In genomic region chr12:32821293-32822089, GRCh38 we compare ENCODE assay signal across 22 cellular contexts.
DNase-seq lines count a peak whose midpoint lies in the region; ATAC-seq and TF ChIP-seq lines count a peak whose summit lies in the region.
"Had no signal": no experiment of that assay in that cellular context is flagged by ENCODE, and none has a peak within 500 bp of the region (broad histone marks: within the 10 kb centered on the region; RNA-seq: fewer than 3 reads in every experiment).

No MANE protein-coding gene starts in this region.

- POLR2A ChIA-PET in naive thymus-derived CD4-positive, alpha-beta T cell (lab: Charles Lee): no interaction called here

- H3K4me3 ChIP-seq in MM.1S (ENCODE audit: low read length): 0 out of 2 replicates have a peak overlapping the region, but pooled peaks have one; percentile 8
- H3K4me3 ChIP-seq in epithelial cell of esophagus (ENCODE audit: low read length): no peak overlapping the region
- no peak overlapping the region for H3K4me3 ChIP-seq in left lung
- no peak overlapping the region for H3K4me3 ChIP-seq in naive thymus-derived CD4-positive, alpha-beta T cell (ENCODE audit: low read length)
- H3K4me3 ChIP-seq: coronary artery, gastroesophageal sphincter, transverse colon had no signal

- peak; percentile 28 for DNase-seq in Daoy (ENCODE audit: low read depth)
- peak; percentile 21 for DNase-seq in MM.1S
- peak; percentile 55 for DNase-seq in epithelial cell of esophagus (ENCODE audit: low read depth)
- DNase-seq in kidney tubule cell (ENCODE audit: low spot score): peak; percentile 30
- no peak for DNase-seq in left lung
- no peak for DNase-seq in activated effector memory CD4-positive, alpha-beta T cell treated with anti-CD3 and anti-CD28 coated beads, Interleukin-2, amount 50 U/mL, for 16 hours
- no peak for DNase-seq in naive thymus-derived CD4-positive, alpha-beta T cell
- DNase-seq: ACHN; activated CD8-positive, alpha-beta memory T cell treated with anti-CD3 and anti-CD28 coated beads for 24 hours; CD4-positive, CD25-positive, alpha-beta regulatory T cell; DMS79 treated with DMSO at 0.1 percent for 48 hours; NCI-H2029; NCI-H510A; SHP77 treated with DMSO at 0.1 percent for 48 hours; stimulated activated naive CD4-positive, alpha-beta T cell; T-helper 2 cell; transverse colon had no signal

- H3K27ac ChIP-seq in MM.1S (ENCODE audit: low read length) (peak overlapping the region; percentile 49; the same call in 1 of the 2 replicates), left lung (no peak overlapping the region)
- no peak overlapping the region for H3K27ac ChIP-seq in naive thymus-derived CD4-positive, alpha-beta T cell (ENCODE audit: low read depth, low read length)
- H3K27ac ChIP-seq: coronary artery, gastroesophageal sphincter, transverse colon had no signal

- peaks cover 35% of the 10 kb centered on the region for H3K36me3 ChIP-seq in MM.1S (replicated peaks; ENCODE audit: insufficient read depth, low read length)
- H3K36me3 ChIP-seq in left lung: peaks cover 0 to 8% of the 10 kb centered on the region in 2 donors
- no peaks in the 10 kb centered on the region for H3K36me3 ChIP-seq in naive thymus-derived CD4-positive, alpha-beta T cell (ENCODE audit: control insufficient read depth in 2 of 3, insufficient read depth in 3 of 3, low read length in 3 of 3)
- H3K36me3 ChIP-seq: gastroesophageal sphincter had no signal

- peaks cover 18% of the 10 kb centered on the region for H3F3A ChIP-seq in MM.1S (ENCODE audit: insufficient read depth, low read length)

- no peaks in the 10 kb centered on the region for H4K20me1 ChIP-seq in MM.1S (ENCODE audit: insufficient read depth, low read length)

- H3K4me1 ChIP-seq in MM.1S (ENCODE audit: low read length) (peaks cover 45% of the 10 kb centered on the region), left lung (no peaks in the 10 kb centered on the region)
- H3K4me1 ChIP-seq in naive thymus-derived CD4-positive, alpha-beta T cell (ENCODE audit: control insufficient read depth in 2 of 2, insufficient read depth in 2 of 2, low read length in 2 of 2): no peaks in the 10 kb centered on the region
- H3K4me1 ChIP-seq: gastroesophageal sphincter, transverse colon had no signal

- H3K9me3 ChIP-seq in MM.1S (replicated peaks; ENCODE audit: insufficient read depth, low read length) (no peaks in the 10 kb centered on the region), left lung (no peaks in the 10 kb centered on the region)
- no peaks in the 10 kb centered on the region for H3K9me3 ChIP-seq in naive thymus-derived CD4-positive, alpha-beta T cell (ENCODE audit: control insufficient read depth in 2 of 3, low read length in 3 of 3)
- H3K9me3 ChIP-seq: gastroesophageal sphincter, transverse colon had no signal

- ATAC-seq in left lung: no peak
- ATAC-seq in GM18502 (IDR thresholded peaks at IDR 0.05; ENCODE audit: poor library complexity, unreplicated experiment): no peak
- no peak for ATAC-seq in naive thymus-derived CD4-positive, alpha-beta T cell
- ATAC-seq: gastroesophageal sphincter, WTC11 had no signal

- TF ChIP-seq CTCF in MM.1S (IDR thresholded peaks at IDR 0.05; ENCODE audit: low read length): no peak
- TF ChIP-seq CTCF in epithelial cell of esophagus (IDR thresholded peaks at IDR 0.05; ENCODE audit: insufficient read depth, low read depth, low read length, missing control alignments): no peak
- no peak for TF ChIP-seq CTCF in left lung (IDR thresholded peaks at IDR 0.05)

- H3K9me2 ChIP-seq in MM.1S (replicated peaks; ENCODE audit: insufficient read depth, low read length): no peaks in the 10 kb centered on the region

- peaks cover 0 to 9% (median 5%) of the 10 kb centered on the region in 5 donors for H3K27me3 Mint-ChIP-seq in naive thymus-derived CD4-positive, alpha-beta T cell
- H3K27me3 Mint-ChIP-seq: CD4-positive, CD25-positive, alpha-beta regulatory T cell; progenitor cell of endocrine pancreas had no signal

- H2AFZ ChIP-seq in MM.1S (ENCODE audit: low read length): no peak overlapping the region

- H3K9me3 Mint-ChIP-seq in naive thymus-derived CD4-positive, alpha-beta T cell: no peaks in the 10 kb centered on the region
- H3K9me3 Mint-ChIP-seq: WTC11 had no signal

- CTCF ChIA-PET in naive thymus-derived CD4-positive, alpha-beta T cell (lab: Charles Lee): interaction anchor here (0.7 kb wide), 1 partner anchor 11 kb away, joined by 3 read pairs; no protein-coding TSS in a partner anchor

- H3K27ac Mint-ChIP-seq in naive thymus-derived CD4-positive, alpha-beta T cell: no peak overlapping the region
- H3K27ac Mint-ChIP-seq: CD4-positive, CD25-positive, alpha-beta regulatory T cell; WTC11 had no signal

- intact Hi-C loops in left lung (cut with DNase I): no loop called here
- intact Hi-C loops in naive thymus-derived CD4-positive, alpha-beta T cell (cut with micrococcal nuclease): no loop called here

- no peak overlapping the region for H3K9ac ChIP-seq in MM.1S (ENCODE audit: low read length)

- H3K36me3 Mint-ChIP-seq in naive thymus-derived CD4-positive, alpha-beta T cell: no peaks in the 10 kb centered on the region
- H3K36me3 Mint-ChIP-seq: CD4-positive, CD25-positive, alpha-beta regulatory T cell had no signal

- H3K4me1 Mint-ChIP-seq in naive thymus-derived CD4-positive, alpha-beta T cell: no peaks in the 10 kb centered on the region
- H3K4me1 Mint-ChIP-seq: CD4-positive, CD25-positive, alpha-beta regulatory T cell; WTC11 had no signal

- peaks cover 40% of the 10 kb centered on the region for H3K79me2 ChIP-seq in MM.1S (ENCODE audit: low read length)

- no peak overlapping the region for H3K4me3 Mint-ChIP-seq in naive thymus-derived CD4-positive, alpha-beta T cell
- H3K4me3 Mint-ChIP-seq: CD4-positive, CD25-positive, alpha-beta regulatory T cell; WTC11 had no signal

- peak overlapping the region; percentile 19; the same call in 1 of the 2 replicates for H3K4me2 ChIP-seq in MM.1S (ENCODE audit: low read depth, low read length)

- no peaks in the 10 kb centered on the region for H3K27me3 ChIP-seq in MM.1S (replicated peaks; ENCODE audit: insufficient read depth, low read length)
- H3K27me3 ChIP-seq in left lung: no peaks in the 10 kb centered on the region
- no peaks in the 10 kb centered on the region for H3K27me3 ChIP-seq in naive thymus-derived CD4-positive, alpha-beta T cell (ENCODE audit: control insufficient read depth in 2 of 2, insufficient read depth in 2 of 2, low read length in 2 of 2)
- H3K27me3 ChIP-seq: transverse colon had no signal

Comparison
In these comparisons a context has a peak if more than half of its experiments do, and no peak if none do; other contexts are left out.
1. DNase-seq: peak in Daoy (single experiment), MM.1S (single experiment), epithelial cell of esophagus (single experiment) and kidney tubule cell (single experiment); none in left lung (0 of 2), activated effector memory CD4-positive, alpha-beta T cell treated with anti-CD3 and anti-CD28 coated beads, Interleukin-2, amount 50 U/mL, for 16 hours (single experiment) and naive thymus-derived CD4-positive, alpha-beta T cell (0 of 9).